In the genomic region with DNA sequence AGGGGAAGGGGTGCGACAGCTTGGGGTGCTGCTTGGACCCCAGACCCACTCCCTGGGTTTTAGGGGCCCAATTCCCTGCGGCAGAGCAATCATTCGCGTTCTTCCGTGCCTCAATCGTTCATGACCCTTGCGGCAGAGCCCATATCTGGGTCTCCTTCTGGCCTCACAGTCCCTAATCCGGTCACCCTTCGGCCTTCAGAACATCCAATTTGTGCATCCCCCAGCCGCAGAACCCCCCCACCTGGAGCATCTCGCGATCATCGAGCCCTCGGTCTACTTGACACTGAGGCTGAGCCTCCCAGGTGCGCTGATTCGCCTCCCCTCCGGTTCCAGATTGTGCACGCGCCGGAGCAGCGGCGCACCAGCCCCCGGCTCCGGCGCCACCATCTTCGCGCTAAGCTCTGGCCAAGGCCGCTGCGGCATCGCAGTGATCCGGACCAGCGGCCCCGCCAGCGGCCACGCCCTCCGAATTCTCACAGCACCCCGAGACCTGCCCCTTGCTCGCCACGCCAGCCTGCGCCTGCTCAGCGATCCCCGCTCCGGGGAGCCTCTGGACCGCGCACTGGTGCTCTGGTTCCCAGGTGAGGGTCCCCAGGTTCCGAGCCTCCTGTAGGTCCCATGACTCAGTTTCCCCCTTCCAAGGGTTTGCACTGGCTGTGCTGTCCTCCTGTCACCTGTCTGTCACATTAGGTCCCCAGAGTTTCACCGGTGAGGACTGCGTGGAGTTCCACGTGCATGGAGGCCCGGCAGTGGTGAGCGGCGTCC, we compare ENCODE assay signal across 6 cellular contexts. TPM values are rescaled to one million over a fixed set of nuclear protein-coding genes. Genes with fewer than 3 reads are reported as not detected.
DNase-seq lines count a peak whose midpoint lies in the region; ATAC-seq and TF ChIP-seq lines count a peak whose summit lies in the region.

No MANE protein-coding gene starts in this region.

- no peaks in the 10 kb centered on the region for H3K9me3 ChIP-seq in CD4-positive, alpha-beta T cell (ENCODE audit: control insufficient read depth, low read length)
- no peaks in the 10 kb centered on the region for H3K9me3 ChIP-seq in ovary

- 7 to 9% (median 7%) methylated on average over 43 to 52 of the region's 52 CpGs for WGBS in ovary, 3 donors

- TF ChIP-seq POLR2A in ovary (IDR thresholded peaks at IDR 0.05) = no peak

- DNase-seq in CD4-positive, alpha-beta T cell = peak in 5 of 10 experiments; percentile 15 to 44 (median 22)
- DNase-seq in LoVo (ENCODE audit: low spot score) = peak; percentile 33
- peak in 4 of 61 donors; percentile 22 to 46 (median 34) for DNase-seq in caudate nucleus (lab: John Stamatoyannopoulos, UW)
- DNase-seq in ovary = peak in 2 of 5 donors; percentile 56 to 60

- intact Hi-C loops in CD4-positive, alpha-beta T cell (cut with DNase I, micrococcal nuclease) = loop anchor here (1.0 to 5.0 kb wide), 5 partner anchors 29 to 123 kb away; a partner anchor contains a TSS
- intact Hi-C loops in ovary (cut with DNase I) = no loop called here

- H3K4me3 Mint-ChIP-seq in CD4-positive, alpha-beta T cell = peak overlapping the region; percentile 93

- no peaks in the 10 kb centered on the region for H3K36me3 ChIP-seq in ovary

- CTCF ChIA-PET in CD4-positive, alpha-beta T cell (lab: Charles Lee) = interaction anchor here (1.1 kb wide), 1 partner anchor 32 kb away, joined by 3 read pairs; a partner anchor contains a TSS

- peak; percentile 7 for ATAC-seq in CD4-positive, alpha-beta T cell (ENCODE audit: poor library complexity)
- no peak for ATAC-seq in HG03354 (IDR thresholded peaks at IDR 0.05; ENCODE audit: poor library complexity, severe bottlenecking, unreplicated experiment)
- no peak for ATAC-seq in HG02588 (IDR thresholded peaks at IDR 0.05; ENCODE audit: unreplicated experiment)

- TF ChIP-seq EP300 in ovary (IDR thresholded peaks at IDR 0.05) = no peak

- H3K27ac ChIP-seq in CD4-positive, alpha-beta T cell (ENCODE audit: low read depth, low read length) = peak overlapping the region; percentile 73
- H3K27ac ChIP-seq in caudate nucleus (ENCODE audit: low read depth, low read length) = peak overlapping the region; percentile 62
- H3K27ac ChIP-seq in ovary = peak overlapping the region in 1 of 2 donors; percentile 81

- H3K27me3 Mint-ChIP-seq in CD4-positive, alpha-beta T cell = no peaks in the 10 kb centered on the region

- H3K27me3 ChIP-seq in CD4-positive, alpha-beta T cell (ENCODE audit: control insufficient read depth, insufficient read depth, low read length) = no peaks in the 10 kb centered on the region
- no peaks in the 10 kb centered on the region for H3K27me3 ChIP-seq in ovary

- peaks cover 8% of the 10 kb centered on the region for H3K4me1 ChIP-seq in ovary (ENCODE audit: insufficient read depth)

- no peaks in the 10 kb centered on the region for H3K9me3 Mint-ChIP-seq in CD4-positive, alpha-beta T cell

- H3K4me3 ChIP-seq in ovary = peak overlapping the region; percentile 77

- TF ChIP-seq CTCF in CD4-positive, alpha-beta T cell (IDR thresholded peaks at IDR 0.05) = no peak
- TF ChIP-seq CTCF in ovary (IDR thresholded peaks at IDR 0.05) = no peak

- H3K36me3 Mint-ChIP-seq in CD4-positive, alpha-beta T cell (ENCODE audit: low read depth) = peaks cover 21% of the 10 kb centered on the region

- peak overlapping the region; percentile 86 for H3K27ac Mint-ChIP-seq in CD4-positive, alpha-beta T cell

- H3K4me1 Mint-ChIP-seq in CD4-positive, alpha-beta T cell (ENCODE audit: low read depth) = peaks cover 33% of the 10 kb centered on the region

- POLR2A ChIA-PET in CD4-positive, alpha-beta T cell (lab: Charles Lee) = interaction anchor here (1.5 to 1.8 kb wide), 2 partner anchors 82 to 174 kb away, joined by 3 to 7 read pairs; a partner anchor contains a TSS

RNA-seq across cellular contexts. Expression of a gene that starts 0.5 kb away (rescaled TPM):
- total RNA-seq in CD4-positive, alpha-beta T cell = 10 to 100 TPM; 21.2 to 24.0 TPM
- 10 to 100 TPM; 11.4 to 22.9 (median 18.2) TPM for total RNA-seq in ovary
- 10 to 100 TPM in 1 of 2 donors, 1 to 10 TPM in 1; 4.5 to 11.6 TPM for polyA plus RNA-seq in ovary

RNA-seq across cellular contexts. Expression of a gene that starts 3.2 kb away (rescaled TPM):
- total RNA-seq in CD4-positive, alpha-beta T cell = 10 to 100 TPM; 15.3 TPM
- total RNA-seq in ovary = 1 to 10 TPM; 2.0 to 8.9 (median 4.0) TPM
- polyA plus RNA-seq in ovary = 1 to 10 TPM; 2.1 to 3.7 TPM

RNA-seq across cellular contexts. Expression of a gene that starts 28.5 kb away (rescaled TPM):
- total RNA-seq in CD4-positive, alpha-beta T cell = 10 to 100 TPM; 41.4 to 43.4 TPM
- total RNA-seq in ovary = 10 to 100 TPM in 6 of 7 donors, 1 to 10 TPM in 1; 6.3 to 29.3 (median 18.6) TPM
- polyA plus RNA-seq in ovary = 10 to 100 TPM; 29.1 to 32.6 TPM

RNA-seq across cellular contexts. Expression of a gene that starts 32.2 kb away (rescaled TPM):
- total RNA-seq in CD4-positive, alpha-beta T cell = 10 to 100 TPM; 28.4 to 28.7 TPM
- 10 to 100 TPM; 39.5 to 93.4 (median 53.4) TPM for total RNA-seq in ovary
- 10 to 100 TPM; 62.7 to 93.0 TPM for polyA plus RNA-seq in ovary

RNA-seq across cellular contexts. Expression of a gene that starts 34.6 kb away (rescaled TPM):
- 1 to 10 TPM; 4.4 to 4.6 TPM for total RNA-seq in CD4-positive, alpha-beta T cell
- 10 to 100 TPM; 12.4 to 25.1 (median 19.1) TPM for total RNA-seq in ovary
- 10 to 100 TPM in 1 of 2 donors, under 1 TPM in 1; 0.55 to 15.3 TPM for polyA plus RNA-seq in ovary

Comparison
In these comparisons a context has a peak if more than half of its experiments do, and no peak if none do; other contexts are left out.
1. intact Hi-C loops: an anchor here in CD4-positive, alpha-beta T cell (1.0 to 5.0 kb wide); none called in ovary.